1 cellular context compared by ENCODE assay signal in genomic region chr6:42960243-42961019, GRCh38.
TF ChIP-seq lines count a peak whose summit lies in the region.

GNMT (plus strand) TSS chr6:42960754; CDS start chr6:42960768, 14 bp downstream.

TF ChIP-seq in HepG2, 621 proteins besides CTCF, POLR2A, EP300 and RAD21 (continued from another document and continues in another):
- TF ChIP-seq KAT2B (IDR thresholded peaks at IDR 0.05; ENCODE audit: borderline replicate concordance, low read depth, low read length) (no peak), HMG20A (CRISPR knock-in tag; IDR thresholded peaks at IDR 0.05; ENCODE audit: borderline replicate concordance) (no peak), TAF1 (CRISPR knock-in tag; IDR thresholded peaks at IDR 0.05) (no peak), ZNF333 (CRISPR knock-in tag; IDR thresholded peaks at IDR 0.05; ENCODE audit: borderline replicate concordance) (peak; percentile 24; the same call in 1 of the 2 replicates), FOXA3 (CRISPR knock-in tag; IDR thresholded peaks at IDR 0.05) (0 out of 2 replicates have a peak, but pooled peaks have one; percentile 30), ZNF7 (CRISPR knock-in tag; IDR thresholded peaks at IDR 0.05) (no peak), KLF11 (CRISPR knock-in tag; IDR thresholded peaks at IDR 0.05) (peak; percentile 85; the same call in 1 of the 2 replicates), CCAR2 (optimal IDR thresholded peaks at IDR 0.05; ENCODE audit: low read depth, low read length) (no peak), FOXP1 (IDR thresholded peaks at IDR 0.05) (no peak), FOXP1 (CRISPR knock-in tag; IDR thresholded peaks at IDR 0.05) (0 out of 2 replicates have a peak, but pooled peaks have one; percentile 18), ZNF569 (CRISPR knock-in tag; IDR thresholded peaks at IDR 0.05; ENCODE audit: borderline replicate concordance) (no peak), EED (CRISPR knock-in tag; IDR thresholded peaks at IDR 0.05) (0 out of 2 replicates have a peak, but pooled peaks have one; percentile 58), ZNF446 (CRISPR knock-in tag; IDR thresholded peaks at IDR 0.05) (no peak), ZNF772 (CRISPR knock-in tag; IDR thresholded peaks at IDR 0.05) (no peak; the same call in 1 of the 2 replicates), SCMH1 (CRISPR knock-in tag; IDR thresholded peaks at IDR 0.05; ENCODE audit: borderline replicate concordance) (no peak), PHF5A (CRISPR knock-in tag; IDR thresholded peaks at IDR 0.05; ENCODE audit: low read depth, unreplicated experiment) (no peak), TFDP1 (CRISPR knock-in tag; IDR thresholded peaks at IDR 0.05; ENCODE audit: borderline replicate concordance) (peak; percentile 76; the same call in 1 of the 2 replicates), POLR2G (IDR thresholded peaks at IDR 0.05; ENCODE audit: low read depth, low read length) (no peak; the same call in 1 of the 2 replicates), ZNF34 (CRISPR knock-in tag; IDR thresholded peaks at IDR 0.05; ENCODE audit: borderline replicate concordance) (peak; percentile 27; the same call in 1 of the 2 replicates), REXO4 (CRISPR knock-in tag; IDR thresholded peaks at IDR 0.05; ENCODE audit: borderline replicate concordance) (no peak), ZFY (CRISPR knock-in tag; IDR thresholded peaks at IDR 0.05) (peak; percentile 56), ZBTB8A (CRISPR knock-in tag; IDR thresholded peaks at IDR 0.05; ENCODE audit: borderline replicate concordance, low read depth) (no peak), SNAPC4 (CRISPR knock-in tag; IDR thresholded peaks at IDR 0.05) (peak; percentile 73; the same call in 1 of the 2 replicates), AHR (CRISPR knock-in tag; IDR thresholded peaks at IDR 0.05) (no peak), NFKB2 (CRISPR knock-in tag; IDR thresholded peaks at IDR 0.05; ENCODE audit: borderline replicate concordance) (peak; percentile 86; the same call in 1 of the 2 replicates), STAT5B (CRISPR knock-in tag; IDR thresholded peaks at IDR 0.05) (no peak), MED13 (CRISPR knock-in tag; IDR thresholded peaks at IDR 0.05) (no peak), E2F5 (CRISPR knock-in tag; conservative IDR thresholded peaks at IDR 0.05) (peak; percentile 79), ZNF460 (CRISPR knock-in tag; IDR thresholded peaks at IDR 0.05; ENCODE audit: borderline replicate concordance) (no peak), FIP1L1 (IDR thresholded peaks at IDR 0.05; ENCODE audit: borderline replicate concordance, insufficient read depth, low read depth, low read length) (no peak), RXRB (CRISPR knock-in tag; IDR thresholded peaks at IDR 0.05; ENCODE audit: borderline replicate concordance) (peak; percentile 24), HOXA7 (CRISPR knock-in tag; IDR thresholded peaks at IDR 0.05) (peak; percentile 68; the same call in 1 of the 2 replicates), MXI1 (IDR thresholded peaks at IDR 0.05; ENCODE audit: borderline replicate concordance, low read depth, low read length) (peak; percentile 84; the same call in 1 of the 3 replicates), ZNF510 (CRISPR knock-in tag; IDR thresholded peaks at IDR 0.05; ENCODE audit: low read depth) (0 out of 2 replicates have a peak, but pooled peaks have one; percentile 66), GTF3A (CRISPR knock-in tag; conservative IDR thresholded peaks at IDR 0.05) (0 out of 2 replicates have a peak, but pooled peaks have one; percentile 56), TARDBP (CRISPR knock-in tag; IDR thresholded peaks at IDR 0.05) (peak; percentile 85), HMGA1 (CRISPR knock-in tag; conservative IDR thresholded peaks at IDR 0.05) (no peak), PRMT3 (CRISPR knock-in tag; IDR thresholded peaks at IDR 0.05; ENCODE audit: borderline replicate concordance, low read depth) (no peak), ATAD3A (CRISPR knock-in tag; IDR thresholded peaks at IDR 0.05) (no peak), KDM2A (CRISPR knock-in tag; IDR thresholded peaks at IDR 0.05; ENCODE audit: borderline replicate concordance, low read depth) (peak; percentile 84), ZNF24 (IDR thresholded peaks at IDR 0.05) (no peak), ZBTB40 (IDR thresholded peaks at IDR 0.05) (no peak), ZBTB40 (CRISPR knock-in tag; IDR thresholded peaks at IDR 0.05) (no peak; the same call in 1 of the 2 replicates), ZFP90 (CRISPR knock-in tag; IDR thresholded peaks at IDR 0.05; ENCODE audit: borderline replicate concordance) (no peak; the same call in none of the 2 replicates), ZNF563 (CRISPR knock-in tag; IDR thresholded peaks at IDR 0.05) (no peak), RBFOX2 (IDR thresholded peaks at IDR 0.05; ENCODE audit: low read depth, low read length) (peak; percentile 73), ELK4 (CRISPR knock-in tag; IDR thresholded peaks at IDR 0.05; ENCODE audit: borderline replicate concordance) (no peak; the same call in 1 of the 2 replicates), KAT8 (CRISPR knock-in tag; IDR thresholded peaks at IDR 0.05) (peak; percentile 66; the same call in 1 of the 2 replicates), RORA (CRISPR knock-in tag; IDR thresholded peaks at IDR 0.05) (no peak), EEA1 (CRISPR knock-in tag; IDR thresholded peaks at IDR 0.05; ENCODE audit: borderline replicate concordance) (peak; percentile 63; the same call in 1 of the 2 replicates), ZNF530 (CRISPR knock-in tag; IDR thresholded peaks at IDR 0.05; ENCODE audit: low read depth) (no peak), ZGPAT (CRISPR knock-in tag; IDR thresholded peaks at IDR 0.05) (peak; percentile 76)
